In genomic region chr20:10603971-10604864, GRCh38 we compare ENCODE assay signal across 8 cellular contexts.
A peak's percentile ranks its signal among the peaks of the same experiment; 100 is the strongest.
DNase-seq lines count a peak whose midpoint lies in the region; ATAC-seq and TF ChIP-seq lines count a peak whose summit lies in the region.

No MANE protein-coding gene starts in this region.

- H3K27ac ChIP-seq in mammary epithelial cell (ENCODE audit: insufficient read depth, low read depth, low read length) (peak overlapping the region; percentile 70), layer of hippocampus (ENCODE audit: low read depth, low read length) (peak overlapping the region; percentile 32), testis (no peak overlapping the region)

- WGBS in mammary epithelial cell (ENCODE audit: low coverage, missing lambda C conversion rate): 30% methylated on average over 8 of the region's 8 CpGs
- WGBS in testis, 2 donors: 61 to 67% methylated on average over 8 of the region's 8 CpGs

- H3K4me3 ChIP-seq in mammary epithelial cell (replicated peaks in 1 of 3; ENCODE audit: insufficient read depth in 1 of 3, low read depth in 2 of 3, low read length in 3 of 3): no peak overlapping the region
- no peak overlapping the region for H3K4me3 ChIP-seq in testis

- dilution Hi-C loops in mammary epithelial cell (cut with HindIII; ENCODE audit: low sequenced_read_pairs): loop anchor here (5.0 kb wide), 1 partner anchor 47 kb away; no protein-coding TSS in a partner anchor

- no peak for TF ChIP-seq EP300 in Ishikawa (IDR thresholded peaks at IDR 0.05; ENCODE audit: borderline replicate concordance)

- CTCF ChIA-PET in mammary epithelial cell (lab: Charles Lee; ENCODE audit: low non-redundant PET): no interaction called here

- in situ Hi-C loops in mammary epithelial cell (cut with MboI; ENCODE audit: low sequenced_read_pairs in 2 of 2) (no loop called here), KBM-7 (cut with MboI; ENCODE audit: low pct_unique_long_range_greater_than_20kb, low sequenced_read_pairs) (no loop called here)

- TF ChIP-seq CTCF in mammary epithelial cell (conservative IDR thresholded peaks at IDR 0.05 in 1 of 2, IDR thresholded peaks at IDR 0.05 in 1 of 2; ENCODE audit: extremely low read depth in 1 of 2, insufficient read depth in 1 of 2, low read depth in 1 of 2, low read length in 2 of 2) (no peak), testis (IDR thresholded peaks at IDR 0.05) (no peak)

- H4K20me1 ChIP-seq in mammary epithelial cell (ENCODE audit: insufficient read depth, low read length): no peaks in the 10 kb centered on the region

- no peaks in the 10 kb centered on the region for H3K79me2 ChIP-seq in mammary epithelial cell (ENCODE audit: insufficient read depth, low read length)

- no peak for TF ChIP-seq POLR2A in testis (IDR thresholded peaks at IDR 0.05)

- H3K9me3 ChIP-seq in mammary epithelial cell (replicated peaks; ENCODE audit: insufficient read depth, low read length) (no peaks in the 10 kb centered on the region), testis (no peaks in the 10 kb centered on the region)

- DNase-seq in mammary epithelial cell (peak; percentile 86), testis (peak; percentile 39), NAMALWA (ENCODE audit: low spot score) (no peak), KBM-7 (no peak)

- ATAC-seq in HG03354 (IDR thresholded peaks at IDR 0.05; ENCODE audit: poor library complexity, severe bottlenecking, unreplicated experiment): no peak
- no peak for ATAC-seq in GM18868 (IDR thresholded peaks at IDR 0.05; ENCODE audit: unreplicated experiment)

- H3K27me3 ChIP-seq in mammary epithelial cell (ENCODE audit: insufficient read depth, low read length) (no peaks in the 10 kb centered on the region), layer of hippocampus (ENCODE audit: control insufficient read depth, insufficient read depth, low read length) (no peaks in the 10 kb centered on the region), testis (no peaks in the 10 kb centered on the region)

- intact Hi-C loops in mammary epithelial cell (cut with micrococcal nuclease) (no loop called here), testis (cut with DNase I; ENCODE audit: low total_unique reads) (no loop called here)

- TF ChIP-seq RAD21 in Ishikawa (IDR thresholded peaks at IDR 0.05; ENCODE audit: low read depth): no peak

- no peak overlapping the region for H3K9ac ChIP-seq in mammary epithelial cell (ENCODE audit: insufficient read depth, low read length)

- no TSS peak for BruUV-seq in mammary epithelial cell (replicated peaks; lab: Mats Ljungman, UMichigan)

- H3K4me1 ChIP-seq in mammary epithelial cell (ENCODE audit: insufficient read depth, low read length) (peaks cover 24% of the 10 kb centered on the region), testis (peaks cover 5% of the 10 kb centered on the region)

- H3K4me2 ChIP-seq in mammary epithelial cell (ENCODE audit: insufficient read depth, low read depth, low read length): peak overlapping the region; percentile 24

- H2AFZ ChIP-seq in mammary epithelial cell (ENCODE audit: low read depth, low read length): no peak overlapping the region

- H3K36me3 ChIP-seq in mammary epithelial cell (ENCODE audit: insufficient read depth, low read length): no peaks in the 10 kb centered on the region
- no peaks in the 10 kb centered on the region for H3K36me3 ChIP-seq in testis (ENCODE audit: low read depth, missing control alignments)

TF ChIP-seq in Ishikawa, 13 proteins besides CTCF, POLR2A, EP300 and RAD21:
- TF ChIP-seq EGR1 (IDR thresholded peaks at IDR 0.05) (no peak), CEBPB (IDR thresholded peaks at IDR 0.05) (peak; percentile 56)

Comparison
In these comparisons a context has a peak if more than half of its experiments do, and no peak if none do; other contexts are left out.
1. DNase-seq: peak in mammary epithelial cell (single experiment) and testis (single experiment); none in NAMALWA (single experiment) and KBM-7 (single experiment).
2. H3K27ac ChIP-seq: peak in mammary epithelial cell (single experiment) and layer of hippocampus (single experiment); none in testis (0 of 2).